Comparison of ENCODE assay signal across 8 cellular contexts in the genomic region with DNA sequence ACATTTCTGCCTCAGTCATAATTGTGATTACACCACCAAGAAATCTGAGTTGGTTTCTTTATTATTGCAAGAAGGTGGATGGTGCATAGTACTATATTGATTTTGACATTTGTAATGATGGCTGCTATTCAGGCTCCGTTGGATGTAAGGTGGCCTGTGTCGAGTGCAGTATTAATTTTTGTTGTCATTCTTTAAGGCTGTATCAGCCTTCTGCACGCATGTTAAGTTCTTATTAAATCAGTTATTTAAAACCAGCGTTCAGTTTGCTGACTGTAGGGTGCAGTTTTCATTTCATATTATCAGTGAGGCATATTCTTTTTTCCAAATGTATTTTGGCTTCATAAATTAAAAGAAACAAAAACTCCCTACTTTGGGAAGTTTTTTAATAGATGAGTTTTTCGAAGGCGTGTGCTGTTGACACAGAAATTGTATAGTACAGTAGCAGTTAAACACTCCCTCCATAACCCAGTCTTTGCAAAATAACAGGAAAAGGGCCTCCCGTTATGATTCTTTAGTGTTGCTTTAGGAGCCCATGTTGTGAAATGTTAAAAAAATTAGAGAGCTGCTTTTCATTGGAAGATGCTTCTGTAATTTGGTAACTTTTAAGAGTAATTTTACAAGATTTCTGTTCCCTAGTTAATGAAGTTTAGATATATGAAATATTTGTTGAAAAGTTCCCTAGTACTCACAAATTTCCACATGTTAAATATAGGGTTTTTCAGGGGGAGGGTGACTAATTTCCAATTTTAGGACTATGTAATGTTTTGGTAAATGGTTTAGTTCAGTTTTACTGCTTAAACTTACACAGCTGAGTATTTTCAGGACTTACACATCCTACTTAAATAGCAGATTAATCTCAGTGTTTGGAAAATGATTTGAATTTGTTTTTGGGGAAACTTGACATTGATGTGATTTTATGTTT. TPM values are rescaled to one million over a fixed set of nuclear protein-coding genes. Genes with fewer than 3 reads are reported as not detected.
DNase-seq lines count a peak whose midpoint lies in the region; ATAC-seq, FAIRE-seq and TF ChIP-seq lines count a peak whose summit lies in the region.

No MANE protein-coding gene starts in this region.

- no peaks in the 10 kb centered on the region for H3K9me3 Mint-ChIP-seq in chondrocyte (ENCODE audit: low read depth)
- peaks cover 0 to 1% (median 0%) of the 10 kb centered on the region in 11 donors for H3K9me3 Mint-ChIP-seq in naive thymus-derived CD4-positive, alpha-beta T cell

- H2AFZ ChIP-seq in KMS-11 (ENCODE audit: low read depth), result peak overlapping the region; percentile 73; the same call in 1 of the 2 replicates

- no peaks in the 10 kb centered on the region for H3K27me3 Mint-ChIP-seq in chondrocyte (ENCODE audit: low read depth)
- H3K27me3 Mint-ChIP-seq in naive thymus-derived CD4-positive, alpha-beta T cell, result peaks cover 0 to 51% (median 0%) of the 10 kb centered on the region in 5 donors

- intact Hi-C loops in naive thymus-derived CD4-positive, alpha-beta T cell (cut with micrococcal nuclease), result loop anchor here in 1 of 2 donors (2.0 to 10.0 kb wide), 2 partner anchors 62 to 414 kb away; a partner anchor contains a TSS

- POLR2A ChIA-PET in naive thymus-derived CD4-positive, alpha-beta T cell (lab: Charles Lee), result interaction anchor here (1.3 kb wide), 1 partner anchor 71 kb away, joined by 3 read pairs; a partner anchor contains a TSS

- H3K27me3 ChIP-seq in BE2C (no peaks in the 10 kb centered on the region), KMS-11 (ENCODE audit: insufficient read depth, low read depth) (no peaks in the 10 kb centered on the region), small intestine (ENCODE audit: control insufficient read depth in 2 of 2, insufficient read depth in 2 of 2, low read length in 2 of 2) (no peaks in the 10 kb centered on the region)
- no peaks in the 10 kb centered on the region for H3K27me3 ChIP-seq in naive thymus-derived CD4-positive, alpha-beta T cell (ENCODE audit: control insufficient read depth in 2 of 2, insufficient read depth in 2 of 2, low read length in 2 of 2)

- peak overlapping the region; percentile 100 for H3K4me3 Mint-ChIP-seq in chondrocyte (ENCODE audit: unreplicated experiment)
- H3K4me3 Mint-ChIP-seq in naive thymus-derived CD4-positive, alpha-beta T cell, result peak overlapping the region; percentile 64 to 99 (median 88)

- TF ChIP-seq CTCF in BE2C (IDR thresholded peaks at IDR 0.05; ENCODE audit: low read depth, low read length) (no peak), KMS-11 (conservative IDR thresholded peaks at IDR 0.05; ENCODE audit: low read depth, low read length) (no peak), chondrocyte (IDR thresholded peaks at IDR 0.05) (no peak)

- peaks cover 55% of the 10 kb centered on the region for H3K79me2 ChIP-seq in KMS-11 (ENCODE audit: insufficient read depth, low read depth)

- H3K27ac ChIP-seq in KMS-11 (peak overlapping the region; percentile 94), small intestine (ENCODE audit: low read depth in 1 of 2, low read length in 1 of 2) (no peak overlapping the region)
- H3K27ac ChIP-seq in naive thymus-derived CD4-positive, alpha-beta T cell (ENCODE audit: low read depth, low read length), result peak overlapping the region; percentile 75

- H3K36me3 ChIP-seq in BE2C (peaks cover 9% of the 10 kb centered on the region; the same call in 1 of the 2 replicates), KMS-11 (ENCODE audit: insufficient read depth) (no peaks in the 10 kb centered on the region), small intestine (ENCODE audit: control insufficient read depth in 2 of 2, insufficient read depth in 2 of 2, low read length in 2 of 2) (no peaks in the 10 kb centered on the region)
- peaks cover 0 to 5% (median 0%) of the 10 kb centered on the region in 3 experiments for H3K36me3 ChIP-seq in naive thymus-derived CD4-positive, alpha-beta T cell (ENCODE audit: control insufficient read depth in 2 of 3, insufficient read depth in 3 of 3, low read length in 3 of 3)

- peak overlapping the region; percentile 85 for H3K4me2 ChIP-seq in KMS-11

- H3K4me1 ChIP-seq in BE2C (peaks cover 12% of the 10 kb centered on the region), KMS-11 (ENCODE audit: low read depth, poor library complexity, severe bottlenecking) (peaks cover 56% of the 10 kb centered on the region), small intestine (ENCODE audit: control insufficient read depth in 2 of 2, insufficient read depth in 1 of 2, low read depth in 1 of 2, low read length in 1 of 2) (peaks cover 0 to 9% of the 10 kb centered on the region in 2 donors)
- H3K4me1 ChIP-seq in naive thymus-derived CD4-positive, alpha-beta T cell (ENCODE audit: control insufficient read depth in 2 of 2, insufficient read depth in 2 of 2, low read length in 2 of 2), result peaks cover 5 to 23% of the 10 kb centered on the region in 2 donors

- no peaks in the 10 kb centered on the region for H4K20me1 ChIP-seq in KMS-11 (ENCODE audit: insufficient read depth)

- WGBS in small intestine, 3 donors, result 11 to 25% (median 17%) methylated on average over 7 of the region's 7 CpGs

- FAIRE-seq in small intestine (lab: Jason Lieb, UNC), result no peak

- peaks cover 48% of the 10 kb centered on the region for H3K4me1 Mint-ChIP-seq in chondrocyte (ENCODE audit: low read depth)
- H3K4me1 Mint-ChIP-seq in naive thymus-derived CD4-positive, alpha-beta T cell, result peaks cover 23 to 59% (median 49%) of the 10 kb centered on the region in 7 donors

- H3K9ac ChIP-seq in KMS-11, result peak overlapping the region; percentile 95; the same call in 1 of the 2 replicates

- H3K27ac Mint-ChIP-seq in chondrocyte (ENCODE audit: unreplicated experiment), result peak overlapping the region; percentile 91
- peak overlapping the region in 8 of 9 donors; percentile 33 to 92 (median 83) for H3K27ac Mint-ChIP-seq in naive thymus-derived CD4-positive, alpha-beta T cell

- DNase-seq in BE2C, result no peak
- DNase-seq in chondrocyte (ENCODE audit: low spot score), result no peak
- DNase-seq in naive thymus-derived CD4-positive, alpha-beta T cell, result peak in 3 of 9 donors; percentile 3 to 22 (median 19)
- no peak for DNase-seq in GDM1 (lab: John Stamatoyannopoulos, UW)
- DNase-seq in small intestine, result no peak
- DNase-seq in SHP77 (lab: John Stamatoyannopoulos, UW), result no peak
- no peak for DNase-seq in AG08396 (ENCODE audit: low spot score)

- CTCF ChIA-PET in naive thymus-derived CD4-positive, alpha-beta T cell (lab: Charles Lee), result interaction anchor here (1.0 kb wide), 1 partner anchor 8 kb away, joined by 3 read pairs; no protein-coding TSS in a partner anchor

- H3K9me3 ChIP-seq in BE2C, result no peaks in the 10 kb centered on the region
- no peaks in the 10 kb centered on the region for H3K9me3 ChIP-seq in naive thymus-derived CD4-positive, alpha-beta T cell (ENCODE audit: control insufficient read depth in 2 of 3, low read length in 3 of 3)
- no peaks in the 10 kb centered on the region for H3K9me3 ChIP-seq in small intestine (ENCODE audit: control insufficient read depth, low read depth)

- peak overlapping the region; percentile 95 for H3K4me3 ChIP-seq in BE2C (ENCODE audit: low read depth, low read length)
- peak overlapping the region; percentile 81 for H3K4me3 ChIP-seq in KMS-11 (IDR thresholded peaks at IDR 0.05; ENCODE audit: insufficient read depth, low read depth, low read length)
- peak overlapping the region; percentile 74 for H3K4me3 ChIP-seq in naive thymus-derived CD4-positive, alpha-beta T cell (ENCODE audit: low read length)
- H3K4me3 ChIP-seq in small intestine (ENCODE audit: low read depth in 1 of 2, low read length in 2 of 2), result peak overlapping the region in 1 of 2 donors; percentile 91

- H3K36me3 Mint-ChIP-seq in chondrocyte (ENCODE audit: low read depth), result peaks cover 1% of the 10 kb centered on the region
- H3K36me3 Mint-ChIP-seq in naive thymus-derived CD4-positive, alpha-beta T cell, result peaks cover 0 to 4% (median 0%) of the 10 kb centered on the region in 5 donors

- no peak for ATAC-seq in naive thymus-derived CD4-positive, alpha-beta T cell

RNA-seq across cellular contexts. Expression of a gene that starts 1.9 kb away (rescaled TPM):
- polyA plus RNA-seq in BE2C (2012; ENCODE audit: insufficient read depth, insufficient read length, low read depth), result 27.5 TPM
- total RNA-seq in chondrocyte, result 46.7 to 51.8 TPM (median 51.7 TPM) in 3 replicates
- 10 to 100 TPM in 2 of 5 experiments, 1 to 10 TPM in 2, under 1 TPM in 1; 0.36 to 11.4 (median 5.5) TPM for total RNA-seq in naive thymus-derived CD4-positive, alpha-beta T cell
- polyA plus RNA-seq in naive thymus-derived CD4-positive, alpha-beta T cell, result 1 to 10 TPM; 2.1 to 3.4 TPM
- polyA plus RNA-seq in small intestine, result 1 to 10 TPM; 2.0 to 4.7 (median 3.0) TPM

Comparison
In these comparisons a context has a peak if more than half of its experiments do, and no peak if none do; other contexts are left out.
1. H3K27ac ChIP-seq: peak in KMS-11 (single experiment) and naive thymus-derived CD4-positive, alpha-beta T cell (single experiment); none in small intestine (0 of 2).